In the genomic region with DNA sequence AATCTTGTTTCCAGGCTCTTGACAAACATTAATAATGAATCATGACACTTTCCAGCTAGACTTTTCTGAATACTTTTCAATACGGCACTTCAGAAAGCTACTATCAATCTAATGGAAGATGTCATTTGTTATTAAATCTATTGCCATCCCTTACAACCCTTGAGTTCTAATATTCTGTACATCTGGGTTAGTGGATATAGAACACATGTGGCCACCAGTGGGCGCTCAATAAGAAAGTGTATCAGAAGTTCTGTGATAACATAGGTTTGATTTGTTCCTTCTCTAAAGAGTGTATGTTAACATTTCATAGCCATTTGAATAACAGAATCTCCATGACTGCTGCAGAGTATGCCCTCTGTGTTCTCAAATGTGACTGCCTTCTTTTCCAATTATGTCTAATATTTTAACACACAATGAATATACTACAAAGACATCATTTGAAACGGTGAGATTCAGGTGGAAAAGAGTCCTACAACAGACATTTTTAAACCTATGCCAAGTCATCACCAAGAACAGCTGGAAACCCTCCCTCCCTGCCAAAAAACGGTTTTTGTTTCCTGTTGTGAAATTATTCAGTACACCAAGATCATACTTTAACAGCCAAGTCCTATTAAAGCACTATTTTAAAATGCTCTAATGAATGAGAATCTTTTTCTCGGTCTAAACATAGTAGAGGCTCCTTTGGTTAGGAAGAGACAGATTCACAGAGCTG, we compare ENCODE assay signal across 8 cellular contexts. TPM values are rescaled to one million over a fixed set of nuclear protein-coding genes. Genes with fewer than 3 reads are reported as not detected.
A peak's percentile ranks its signal among the peaks of the same experiment; 100 is the strongest.
DNase-seq lines count a peak whose midpoint lies in the region; ATAC-seq, FAIRE-seq and TF ChIP-seq lines count a peak whose summit lies in the region.

No MANE protein-coding gene starts in this region.

- CTCF ChIA-PET in A549 (lab: Yijun Ruan, JAX), result interaction anchor here (0.5 to 5.5 kb wide), 23 partner anchors 8 to 852 kb away, joined by 3 to 39 read pairs (median 3); partner anchors contain the start of gene ALDH1A2

- TF ChIP-seq EP300 in A549 (IDR thresholded peaks at IDR 0.05) (no peak), suprapubic skin (IDR thresholded peaks at IDR 0.05) (no peak)

- H3K27me3 ChIP-seq in suprapubic skin, result peaks cover 21% of the 10 kb centered on the region

- peak; percentile 28 to 49 for DNase-seq in A549 (ENCODE audit: low read depth in 1 of 2, low spot score in 1 of 2)
- DNase-seq in GM12865 (ENCODE audit: low read depth), result peak; percentile 45
- DNase-seq in RCC 7860 (ENCODE audit: low spot score), result peak; percentile 10
- DNase-seq in astrocyte of the spinal cord (ENCODE audit: low read depth, low spot score), result peak; percentile 35
- DNase-seq in left lobe of liver (ENCODE audit: low spot score), result peak; percentile 47
- peak in 1 of 2 donors; percentile 48 for DNase-seq in suprapubic skin (ENCODE audit: low spot score in 2 of 2)
- DNase-seq in germinal center (ENCODE audit: low spot score), result no peak

- no peak overlapping the region for H3K4me3 ChIP-seq in A549
- H3K4me3 ChIP-seq in GM12865 (ENCODE audit: low read depth, low read length), result no peak overlapping the region
- H3K4me3 ChIP-seq in astrocyte of the spinal cord (ENCODE audit: low read depth, low read length), result no peak overlapping the region
- H3K4me3 ChIP-seq in suprapubic skin, result no peak overlapping the region

- WGBS in A549 (ENCODE audit: missing lambda C conversion rate), result 15% methylated on average over 5 of the region's 5 CpGs
- WGBS in suprapubic skin, result 33% methylated on average over 5 of the region's 5 CpGs

- H3K27ac ChIP-seq in A549, result no peak overlapping the region
- H3K27ac ChIP-seq in suprapubic skin, result no peak overlapping the region

- no peaks in the 10 kb centered on the region for H3K36me3 ChIP-seq in suprapubic skin

- POLR2A ChIA-PET in A549 (lab: Yijun Ruan, JAX), result no interaction called here

- no peak for TF ChIP-seq POLR2A in A549 (IDR thresholded peaks at IDR 0.05; ENCODE audit: low read length)
- no peak for TF ChIP-seq POLR2A in suprapubic skin (IDR thresholded peaks at IDR 0.05)

- TF ChIP-seq CTCF in A549 (IDR thresholded peaks at IDR 0.05), result peak; percentile 81
- TF ChIP-seq CTCF in GM12865 (IDR thresholded peaks at IDR 0.05; ENCODE audit: insufficient read depth, low read depth, low read length, missing control alignments), result peak; percentile 72
- TF ChIP-seq CTCF in astrocyte of the spinal cord (IDR thresholded peaks at IDR 0.05; ENCODE audit: low read depth, low read length), result peak; percentile 75
- peak; percentile 6 to 46 for TF ChIP-seq CTCF in suprapubic skin (IDR thresholded peaks at IDR 0.05)

- peak; percentile 82 to 89; a peak in 5 of 6 replicates for ATAC-seq in A549
- peak; percentile 82 for ATAC-seq in left lobe of liver
- no peak for ATAC-seq in GM19467 (IDR thresholded peaks at IDR 0.05; ENCODE audit: unreplicated experiment)

- TF ChIP-seq RAD21 in A549 (conservative IDR thresholded peaks at IDR 0.05 in 1 of 2, IDR thresholded peaks at IDR 0.05 in 1 of 2), result peak; percentile 40 to 48; a peak in 3 of 5 replicates

- FAIRE-seq in A549 (lab: Jason Lieb, UNC) (peak; percentile 87), RCC 7860 (lab: Jason Lieb, UNC) (peak; percentile 68)

- H3K9me3 ChIP-seq in A549, result 0 out of 3 replicates have a peak, but pooled peaks cover 4% of the 10 kb centered on the region
- H3K9me3 ChIP-seq in suprapubic skin, result no peaks in the 10 kb centered on the region

- H3K4me2 ChIP-seq in A549, result no peak overlapping the region

- in situ Hi-C loops in astrocyte of the spinal cord (cut with HindIII; ENCODE audit: low sequenced_read_pairs), result no loop called here

- H3K4me1 ChIP-seq in A549 (no peaks in the 10 kb centered on the region), suprapubic skin (peaks cover 4% of the 10 kb centered on the region)

TF ChIP-seq in A549, 52 proteins besides CTCF, POLR2A, EP300 and RAD21:
- no peak for TF ChIP-seq MAZ (IDR thresholded peaks at IDR 0.05; ENCODE audit: borderline replicate concordance, low read depth, low read length)
- no peak for TF ChIP-seq EHMT2 (IDR thresholded peaks at IDR 0.05; ENCODE audit: low read depth)
- TF ChIP-seq, protein P1, sequence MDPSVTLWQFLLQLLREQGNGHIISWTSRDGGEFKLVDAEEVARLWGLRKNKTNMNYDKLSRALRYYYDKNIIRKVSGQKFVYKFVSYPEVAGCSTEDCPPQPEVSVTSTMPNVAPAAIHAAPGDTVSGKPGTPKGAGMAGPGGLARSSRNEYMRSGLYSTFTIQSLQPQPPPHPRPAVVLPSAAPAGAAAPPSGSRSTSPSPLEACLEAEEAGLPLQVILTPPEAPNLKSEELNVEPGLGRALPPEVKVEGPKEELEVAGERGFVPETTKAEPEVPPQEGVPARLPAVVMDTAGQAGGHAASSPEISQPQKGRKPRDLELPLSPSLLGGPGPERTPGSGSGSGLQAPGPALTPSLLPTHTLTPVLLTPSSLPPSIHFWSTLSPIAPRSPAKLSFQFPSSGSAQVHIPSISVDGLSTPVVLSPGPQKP (IDR thresholded peaks at IDR 0.05; ENCODE audit: low read depth, low read length), result no peak
- peak; percentile 72 for TF ChIP-seq SMC3 (IDR thresholded peaks at IDR 0.05)
- no peak for TF ChIP-seq CHD2 (IDR thresholded peaks at IDR 0.05; ENCODE audit: low read length, partially characterized antibody)
- no peak for TF ChIP-seq NFE2L2 (conservative IDR thresholded peaks at IDR 0.05; ENCODE audit: low read length)
- no peak for TF ChIP-seq USF2 (IDR thresholded peaks at IDR 0.05)
- no peak for TF ChIP-seq GATA3 (IDR thresholded peaks at IDR 0.05; ENCODE audit: borderline replicate concordance)
- TF ChIP-seq MYC (IDR thresholded peaks at IDR 0.05; ENCODE audit: borderline replicate concordance, low read length), result 0 out of 2 replicates have a peak, but pooled peaks have one; percentile 28
- no peak for TF ChIP-seq REST (IDR thresholded peaks at IDR 0.05)
- no peak for TF ChIP-seq HDAC2 (IDR thresholded peaks at IDR 0.05)
- TF ChIP-seq HOXB13 (CRISPR knock-in tag; IDR thresholded peaks at IDR 0.05; ENCODE audit: low read depth), result no peak
- no peak for TF ChIP-seq BHLHE40 (IDR thresholded peaks at IDR 0.05; ENCODE audit: low read depth, low read length)
- TF ChIP-seq KDM1A (IDR thresholded peaks at IDR 0.05; ENCODE audit: low read depth), result no peak
- no peak for TF ChIP-seq ZFP36 (IDR thresholded peaks at IDR 0.05; ENCODE audit: borderline replicate concordance, partially characterized antibody)
- no peak for TF ChIP-seq ESRRA (IDR thresholded peaks at IDR 0.05; ENCODE audit: borderline replicate concordance, low read length)

RNA-seq across cellular contexts. Expression of gene ALDH1A2, which starts 22.2 kb away (rescaled TPM):
- 0.23 and 0.30 TPM in 2 replicates for polyA plus RNA-seq in A549 (2011; rRNA removed)
- not detected in 2 replicates for polyA plus RNA-seq in A549 (2012; cell fraction: cytosol; rRNA removed)
- polyA plus RNA-seq in A549 (2012; cell fraction: nucleus; rRNA removed), result 0.04 and 0.26 TPM in 2 replicates
- polyA plus RNA-seq in A549 (2017; fragmentation: RNase III; extraction: RNeasy Plus Mini Kit Qiagen cat#74134 plus additional on column Dnase treatment), result 0.22 to 0.35 TPM (median 0.25 TPM) in 3 replicates
- 1.4 TPM in 1 of 2 replicates, not detected in the other for polyA minus RNA-seq in A549 (2011; rRNA and poly(A)+ RNA removed)
- 29.0 TPM for total RNA-seq in left lobe of liver
- 1 to 10 TPM in 3 of 4 donors, under 1 TPM in 1; 0.62 to 4.9 (median 2.6) TPM for total RNA-seq in suprapubic skin

Comparison
In these comparisons a context has a peak if more than half of its experiments do, and no peak if none do; other contexts are left out.
1. CTCF ChIP-seq: peak in every context shown above with its lines; median percentile 81 in A549; 75 in astrocyte of the spinal cord; 72 in GM12865; 26 in suprapubic skin.